1 cellular context compared by ENCODE assay signal in genomic region chr17:32588135-32588534, GRCh38.
TF ChIP-seq lines count a peak whose summit lies in the region.

No MANE protein-coding gene starts in this region.

TF ChIP-seq in endothelial cell of umbilical vein, 7 proteins besides CTCF, POLR2A, EP300 and RAD21 (continued from another document):
- TF ChIP-seq GATA2 (IDR thresholded peaks at IDR 0.05; ENCODE audit: insufficient read depth, insufficient read length, low read depth, low read length) (no peak), JUN (IDR thresholded peaks at IDR 0.05; ENCODE audit: borderline replicate concordance, insufficient read depth, insufficient read length, low read depth) (no peak), POLR2AphosphoS5 (IDR thresholded peaks at IDR 0.05; ENCODE audit: insufficient read depth, low read depth, low read length) (no peak), FOS (IDR thresholded peaks at IDR 0.05; ENCODE audit: borderline replicate concordance, insufficient read depth, low read length) (no peak)
